8 cellular contexts compared by ENCODE assay signal in genomic region chr4:27084685-27085356, GRCh38.
DNase-seq lines count a peak whose midpoint lies in the region; ATAC-seq and TF ChIP-seq lines count a peak whose summit lies in the region.

No MANE protein-coding gene starts in this region.

- no peak overlapping the region for H3K27ac Mint-ChIP-seq in GM23338
- H3K27ac Mint-ChIP-seq in glutamatergic neuron (ENCODE audit: unreplicated experiment): peak overlapping the region; percentile 24

- CTCF ChIA-PET in A673 (lab: Charles Lee): interaction anchor here (1.1 kb wide), 1 partner anchor 36 kb away, joined by 4 read pairs; no protein-coding TSS in a partner anchor

- H3K36me3 Mint-ChIP-seq in GM23338 (ENCODE audit: low read depth): no peaks in the 10 kb centered on the region; the same call in 2 of the 3 replicates
- no peaks in the 10 kb centered on the region for H3K36me3 Mint-ChIP-seq in glutamatergic neuron (ENCODE audit: unreplicated experiment)

- H3F3A ChIP-seq in GM23338 (replicated peaks; ENCODE audit: low read depth): 0 out of 2 replicates have a peak, but pooled peaks cover 5% of the 10 kb centered on the region

- no peaks in the 10 kb centered on the region for H4K20me1 ChIP-seq in GM23338 (replicated peaks; ENCODE audit: insufficient read depth)

- no peaks in the 10 kb centered on the region for H3K9me3 ChIP-seq in A673 (ENCODE audit: low read depth, low read length, poor library complexity, severe bottlenecking)

- H3K4me1 Mint-ChIP-seq in GM23338: peaks cover 52% of the 10 kb centered on the region
- peaks cover 17% of the 10 kb centered on the region for H3K4me1 Mint-ChIP-seq in glutamatergic neuron (ENCODE audit: low read depth, unreplicated experiment)

- H3K36me3 ChIP-seq in A673 (ENCODE audit: insufficient read depth, low read length, poor library complexity, severe bottlenecking): no peaks in the 10 kb centered on the region
- H3K36me3 ChIP-seq in GM23338 (ENCODE audit: insufficient read depth): no peaks in the 10 kb centered on the region

- no peaks in the 10 kb centered on the region for H3K79me2 ChIP-seq in GM23338 (replicated peaks; ENCODE audit: insufficient read depth)

- POLR2A ChIA-PET in A673 (lab: Charles Lee; ENCODE audit: low non-redundant PET): no interaction called here

- TF ChIP-seq CTCF in A673 (conservative IDR thresholded peaks at IDR 0.05; ENCODE audit: low read depth, low read length): peak; percentile 49
- peak; percentile 17 to 45; a peak in 3 of 4 replicates for TF ChIP-seq CTCF in GM23338 (conservative IDR thresholded peaks at IDR 0.05; ENCODE audit: low read depth in 2 of 2)
- TF ChIP-seq CTCF in glutamatergic neuron (IDR thresholded peaks at IDR 0.05; ENCODE audit: partially characterized antibody, unreplicated experiment): no peak

- no peaks in the 10 kb centered on the region for H3K4me1 ChIP-seq in A673 (ENCODE audit: insufficient read depth, low read length, poor library complexity, severe bottlenecking)
- H3K4me1 ChIP-seq in GM23338 (ENCODE audit: insufficient read depth): peaks cover 61% of the 10 kb centered on the region

- peak; percentile 78 for ATAC-seq in GM23338
- ATAC-seq in GM18868 (IDR thresholded peaks at IDR 0.05; ENCODE audit: unreplicated experiment): no peak
- no peak for ATAC-seq in GM19455 (IDR thresholded peaks at IDR 0.05; ENCODE audit: unreplicated experiment)
- ATAC-seq in GM18502 (IDR thresholded peaks at IDR 0.05; ENCODE audit: poor library complexity, unreplicated experiment): no peak

- H2AFZ ChIP-seq in GM23338: peak overlapping the region; percentile 93

- H3K9me2 ChIP-seq in GM23338 (ENCODE audit: insufficient read depth): peaks cover 13% of the 10 kb centered on the region

- peak overlapping the region; percentile 75 for H3K4me3 Mint-ChIP-seq in GM23338
- peak overlapping the region; percentile 89 for H3K4me3 Mint-ChIP-seq in glutamatergic neuron (ENCODE audit: unreplicated experiment)

- no TSS peak for BruUV-seq in A673 (replicated peaks; lab: Mats Ljungman, UMichigan)

- H3K27me3 Mint-ChIP-seq in GM23338 (ENCODE audit: insufficient read depth, low read depth, poor library complexity) (peaks cover 19% of the 10 kb centered on the region), glutamatergic neuron (ENCODE audit: unreplicated experiment) (peaks cover 5% of the 10 kb centered on the region)

- H3K27me3 ChIP-seq in A673 (replicated peaks; ENCODE audit: insufficient read depth, low read depth, low read length, poor library complexity) (peaks cover 15% of the 10 kb centered on the region), GM23338 (ENCODE audit: insufficient read depth) (peaks cover 16% of the 10 kb centered on the region; the same call in 1 of the 2 replicates)

- peak overlapping the region; percentile 86 for H3K4me2 ChIP-seq in GM23338

- intact Hi-C loops in A673 (cut with micrococcal nuclease; ENCODE audit: unreplicated experiment): no loop called here

- DNase-seq in A673 (ENCODE audit: low spot score) (peak; percentile 64), GM23338 (ENCODE audit: low spot score) (peak; percentile 76), glutamatergic neuron (peak; percentile 77), pons (ENCODE audit: low spot score) (peak; percentile 54)
- DNase-seq in activated CD4-positive, alpha-beta T cell treated with anti-CD3 and anti-CD28 coated beads, Interleukin-2, amount 50 U/mL, for 48 hours: peak; percentile 6 to 17

- H3K4me3 ChIP-seq in A673 (ENCODE audit: low read depth, low read length, poor library complexity, severe bottlenecking): peak overlapping the region; percentile 41
- H3K4me3 ChIP-seq in GM23338: peak overlapping the region; percentile 57

- H3K27ac ChIP-seq in A673 (ENCODE audit: low read depth, low read length, poor library complexity, severe bottlenecking) (no peak overlapping the region), GM23338 (ENCODE audit: low read depth) (no peak overlapping the region)

- H3K9me3 Mint-ChIP-seq in GM23338 (no peaks in the 10 kb centered on the region), glutamatergic neuron (ENCODE audit: unreplicated experiment) (peaks cover 5% of the 10 kb centered on the region)

TF ChIP-seq in GM23338, 12 proteins besides CTCF, POLR2A, EP300 and RAD21:
- TF ChIP-seq JUNB (IDR thresholded peaks at IDR 0.05; ENCODE audit: unreplicated experiment): no peak
- peak; percentile 42; the same call in 1 of the 2 replicates for TF ChIP-seq POLR2AphosphoS5 (IDR thresholded peaks at IDR 0.05; ENCODE audit: low read depth)

Comparison
In these comparisons a context has a peak if more than half of its experiments do, and no peak if none do; other contexts are left out.
1. DNase-seq: peak in every context shown above with its lines; median percentile 77 in glutamatergic neuron; 76 in GM23338; 64 in A673; 54 in pons; 12 in activated CD4-positive, alpha-beta T cell treated with anti-CD3 and anti-CD28 coated beads, Interleukin-2, amount 50 U/mL, for 48 hours.